In the genomic region with DNA sequence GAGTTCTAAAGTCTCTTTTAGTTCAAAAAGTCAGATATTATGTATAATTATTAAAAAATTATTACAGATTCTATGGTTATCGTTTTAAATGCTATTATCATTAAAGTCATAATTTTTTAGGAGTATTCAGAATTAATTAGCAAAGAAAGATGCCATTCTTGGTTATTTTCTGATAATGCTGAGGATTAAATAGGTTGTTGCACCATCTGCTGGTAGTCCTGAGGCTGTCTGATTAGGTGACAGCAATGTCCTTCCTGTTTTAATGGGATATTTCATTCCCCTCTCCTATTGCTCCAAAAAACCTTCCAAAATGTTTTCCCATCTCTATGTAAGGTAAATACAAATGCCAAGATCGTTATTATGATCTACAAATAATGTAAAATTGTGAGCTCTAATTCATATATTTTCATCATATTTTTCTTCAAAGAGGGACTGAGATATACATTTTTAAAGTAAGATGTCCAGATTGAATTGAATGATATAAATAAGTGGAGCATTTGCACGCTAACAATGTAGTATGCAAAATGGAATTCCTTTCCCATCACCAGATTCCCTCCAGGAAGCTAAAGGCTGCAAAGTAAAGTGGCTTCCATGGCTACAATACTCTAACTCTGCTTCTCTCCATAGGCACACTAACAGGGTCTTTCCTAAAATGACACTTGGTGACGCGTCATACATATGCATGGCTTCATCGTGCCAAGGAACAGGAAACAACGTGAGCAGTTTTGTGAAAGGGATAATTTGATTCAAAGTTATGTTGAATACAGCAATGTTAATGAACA, we compare ENCODE assay signal across 9 cellular contexts. TPM values are rescaled to one million over a fixed set of nuclear protein-coding genes. Genes with fewer than 3 reads are reported as not detected.
DNase-seq lines count a peak whose midpoint lies in the region; ATAC-seq lines count a peak whose summit lies in the region.
"Had no signal": no experiment of that assay in that cellular context is flagged by ENCODE, and none has a peak within 500 bp of the region (broad histone marks: within the 10 kb centered on the region; RNA-seq: fewer than 3 reads in every experiment).

No MANE protein-coding gene starts in this region.

- no peak overlapping the region for H3K23ac ChIP-seq in mesendoderm (ENCODE audit: low read length)

- DNase-seq in DMS 273 (lab: John Stamatoyannopoulos, UW; ENCODE audit: unreplicated experiment) (peak; percentile 9), DMS 273 treated with DMSO at 0.1 percent for 48 hours (lab: John Stamatoyannopoulos, UW) (no peak), NAMALWA (ENCODE audit: low spot score) (peak; percentile 35), dermis blood vessel endothelial cell (peak; percentile 83), mesendoderm (peak; percentile 35), middle frontal gyrus (ENCODE audit: extremely low spot score, low spot score) (no peak)

- H4K8ac ChIP-seq in mesendoderm (ENCODE audit: low read depth, low read length), result no peak overlapping the region

- no peak overlapping the region for H2BK5ac ChIP-seq in mesendoderm (ENCODE audit: low read length)

- H2AK5ac ChIP-seq in mesendoderm (ENCODE audit: low read length), result no peak overlapping the region

- H3K36me3 ChIP-seq in mesendoderm (ENCODE audit: control insufficient read depth, insufficient read depth, low read length), result no peaks in the 10 kb centered on the region
- H3K36me3 ChIP-seq: neutrophil had no signal

- no peaks in the 10 kb centered on the region for H3K27me3 ChIP-seq in mesendoderm (ENCODE audit: insufficient read depth, low read length, poor library complexity)
- H3K27me3 ChIP-seq: neutrophil had no signal

- H4K5ac ChIP-seq in mesendoderm (ENCODE audit: low read length), result no peak overlapping the region

- H3K56ac ChIP-seq in mesendoderm (ENCODE audit: low read length), result no peak overlapping the region

- no peak overlapping the region for H2BK15ac ChIP-seq in mesendoderm (replicated peaks; ENCODE audit: low read depth)

- H3K9ac ChIP-seq in mesendoderm (ENCODE audit: low read length), result no peak overlapping the region

- no peak overlapping the region for H3K4me3 ChIP-seq in mesendoderm (ENCODE audit: low read length)

- no peak overlapping the region for H3K4me2 ChIP-seq in mesendoderm (ENCODE audit: low read length)

- 80% methylated on average over 1 of the region's 7 CpGs for WGBS in mesendoderm (ENCODE audit: extremely low coverage, insufficient coverage, low lambda C conversion rate)

- H3K79me2 ChIP-seq in mesendoderm (ENCODE audit: control insufficient read depth, insufficient read depth, low read length), result no peaks in the 10 kb centered on the region

- no peaks in the 10 kb centered on the region for H3K4me1 ChIP-seq in mesendoderm (ENCODE audit: control insufficient read depth, low read depth, low read length)

- ATAC-seq in HG03097 (IDR thresholded peaks at IDR 0.05; ENCODE audit: low FRiP score, unreplicated experiment) (no peak), GM18861 (IDR thresholded peaks at IDR 0.05; ENCODE audit: unreplicated experiment) (no peak)

- H3K79me1 ChIP-seq in mesendoderm (ENCODE audit: low read length), result no peaks in the 10 kb centered on the region

- no peak overlapping the region for H3K4ac ChIP-seq in mesendoderm (ENCODE audit: low read depth, low read length)

- no peak overlapping the region for H2BK120ac ChIP-seq in mesendoderm (ENCODE audit: low read depth, low read length)

- H3K27ac ChIP-seq in mesendoderm (ENCODE audit: low read depth, low read length), result no peak overlapping the region
- H3K27ac ChIP-seq: neutrophil had no signal

- no peak overlapping the region for H3K18ac ChIP-seq in mesendoderm (ENCODE audit: low read length)

RNA-seq across cellular contexts. Expression of a gene that starts 58.8 kb away (rescaled TPM):
- total RNA-seq in dermis blood vessel endothelial cell, result 9.6 and 85.6 TPM in 2 replicates
- 0.62 TPM for polyA plus RNA-seq in mesendoderm (2013, experiment 1 of 2)
- polyA plus RNA-seq in mesendoderm (2013, experiment 2 of 2), result 0.73 TPM

Comparison
In these comparisons a context has a peak if more than half of its experiments do, and no peak if none do; other contexts are left out.
1. DNase-seq: peak in DMS 273 (single experiment), NAMALWA (single experiment), dermis blood vessel endothelial cell (single experiment) and mesendoderm (single experiment); none in DMS 273 treated with DMSO at 0.1 percent for 48 hours (single experiment) and middle frontal gyrus (single experiment).